In the genomic region with DNA sequence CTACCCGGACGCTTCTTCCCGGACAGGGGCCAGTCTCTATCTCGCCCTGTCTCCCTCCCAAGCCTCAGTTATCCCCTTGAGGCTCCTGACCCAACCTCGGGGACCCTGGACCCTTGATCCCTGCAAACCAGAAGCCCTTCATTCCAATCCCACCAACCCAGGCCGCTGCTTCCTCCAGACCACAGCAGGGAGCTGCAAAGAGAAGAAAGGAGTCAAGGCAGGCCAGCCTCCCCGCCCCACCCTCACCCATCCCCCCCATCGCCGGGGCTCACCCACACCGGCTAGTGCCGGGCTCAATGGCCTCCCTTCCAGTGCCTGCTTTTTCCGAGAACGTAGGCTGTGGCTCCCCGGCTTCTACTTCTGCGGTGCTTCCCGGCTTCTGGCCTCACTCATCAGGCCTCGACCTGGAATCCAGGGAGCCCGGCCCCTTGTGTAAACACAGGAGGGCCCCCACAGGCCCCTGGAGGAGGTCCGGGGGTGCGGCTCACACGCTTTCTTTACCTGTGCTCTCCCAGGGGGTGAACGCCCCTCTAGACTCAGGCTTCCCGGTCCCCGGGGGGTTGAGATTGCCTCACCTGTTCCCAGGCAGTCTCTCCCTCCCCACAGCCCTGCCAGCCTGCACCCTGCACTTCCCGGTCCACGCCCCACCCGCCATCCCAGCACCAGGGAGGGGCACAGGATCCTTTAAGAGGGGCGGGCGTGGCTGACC, we compare ENCODE assay signal across 8 cellular contexts. TPM values are rescaled to one million over a fixed set of nuclear protein-coding genes. Genes with fewer than 3 reads are reported as not detected.
A peak's percentile ranks its signal among the peaks of the same experiment; 100 is the strongest.
DNase-seq lines count a peak whose midpoint lies in the region; ATAC-seq and TF ChIP-seq lines count a peak whose summit lies in the region.

A gene (minus strand): TSS at position 641 of the 709 bp plus-strand sequence. CDS start 1,704 bp downstream, outside the sequence.

- no peak for TF ChIP-seq EP300 in suprapubic skin (IDR thresholded peaks at IDR 0.05)

- H3K4me3 Mint-ChIP-seq in activated CD4-positive, alpha-beta T cell treated with anti-CD3 and anti-CD28 coated beads, Interleukin-2, amount 10 ng/mL, durations not matched to agents 7 days and 5 days = no peak within 1 kb of the TSS

- H3K4me3 ChIP-seq in esophagus squamous epithelium (peak within 1 kb of the TSS; percentile 14 to 96 (median 29)), suprapubic skin (peak within 1 kb of the TSS; percentile 21)

- WGBS in esophagus squamous epithelium, 2 donors = 30 to 37% methylated on average over 13 to 18 of the region's 29 CpGs
- 40% methylated on average over 15 of the region's 29 CpGs for WGBS in suprapubic skin

- no peaks in the 10 kb centered on the region for H3K27me3 ChIP-seq in esophagus squamous epithelium
- H3K27me3 ChIP-seq in suprapubic skin = no peaks in the 10 kb centered on the region

- H3K9me3 Mint-ChIP-seq in activated CD4-positive, alpha-beta T cell treated with anti-CD3 and anti-CD28 coated beads, Interleukin-2, amount 10 ng/mL, durations not matched to agents 7 days and 5 days = no peaks in the 10 kb centered on the region

- H3K36me3 Mint-ChIP-seq in activated CD4-positive, alpha-beta T cell treated with anti-CD3 and anti-CD28 coated beads, Interleukin-2, amount 10 ng/mL, durations not matched to agents 7 days and 5 days (ENCODE audit: low read depth) = peaks cover 40% of the 10 kb centered on the region

- peaks cover 23% of the 10 kb centered on the region for H3K4me1 Mint-ChIP-seq in activated CD4-positive, alpha-beta T cell treated with anti-CD3 and anti-CD28 coated beads, Interleukin-2, amount 10 ng/mL, durations not matched to agents 7 days and 5 days

- intact Hi-C loops in esophagus squamous epithelium (cut with DNase I) = no loop called here

- peak within 1 kb of the TSS; percentile 91 to 96 (median 94) for H3K27ac ChIP-seq in esophagus squamous epithelium
- H3K27ac ChIP-seq in suprapubic skin = peak within 1 kb of the TSS; percentile 69

- H3K4me1 ChIP-seq in esophagus squamous epithelium = peaks cover 25 to 49% (median 32%) of the 10 kb centered on the region in 3 donors
- H3K4me1 ChIP-seq in suprapubic skin = peaks cover 47% of the 10 kb centered on the region

- H3K9me3 ChIP-seq in esophagus squamous epithelium = no peaks in the 10 kb centered on the region
- no peaks in the 10 kb centered on the region for H3K9me3 ChIP-seq in suprapubic skin

- H3K27me3 Mint-ChIP-seq in activated CD4-positive, alpha-beta T cell treated with anti-CD3 and anti-CD28 coated beads, Interleukin-2, amount 10 ng/mL, durations not matched to agents 7 days and 5 days = no peaks in the 10 kb centered on the region

- POLR2A ChIA-PET in activated CD4-positive, alpha-beta T cell treated with anti-CD3 and anti-CD28 coated beads, Interleukin-2, amount 10 ng/mL, durations not matched to agents 7 days and 5 days (lab: Charles Lee) = no interaction called here

- CTCF ChIA-PET in activated CD4-positive, alpha-beta T cell treated with anti-CD3 and anti-CD28 coated beads, Interleukin-2, amount 10 ng/mL, durations not matched to agents 7 days and 5 days (lab: Charles Lee) = interaction anchor here (1.6 kb wide), 1 partner anchor 30 kb away, joined by 4 read pairs; no protein-coding TSS in a partner anchor

- TF ChIP-seq CTCF in esophagus squamous epithelium (IDR thresholded peaks at IDR 0.05) = peak in 2 of 6 experiments; percentile 14 to 55
- TF ChIP-seq CTCF in suprapubic skin (IDR thresholded peaks at IDR 0.05) = no peak

- H3K36me3 ChIP-seq in esophagus squamous epithelium (peaks cover 17 to 32% (median 24%) of the 10 kb centered on the region in 3 donors), suprapubic skin (peaks cover 30% of the 10 kb centered on the region)

- peak within 1 kb of the TSS; percentile 46 for H3K27ac Mint-ChIP-seq in activated CD4-positive, alpha-beta T cell treated with anti-CD3 and anti-CD28 coated beads, Interleukin-2, amount 10 ng/mL, durations not matched to agents 7 days and 5 days

- DNase-seq in activated CD4-positive, alpha-beta T cell treated with anti-CD3 and anti-CD28 coated beads, Interleukin-2, amount 10 ng/mL, durations not matched to agents 7 days and 5 days = no peak
- DNase-seq in activated CD4-positive, alpha-beta T cell treated with anti-CD3 and anti-CD28 coated beads, Interleukin-2, amount 50 U/mL, for 4 hours = no peak
- DNase-seq in esophagus squamous epithelium (lab: John Stamatoyannopoulos, UW) = no peak
- peak in 1 of 2 donors; percentile 72 for DNase-seq in suprapubic skin (ENCODE audit: low spot score in 2 of 2)
- no peak for DNase-seq in left lobe of liver (ENCODE audit: low spot score)
- DNase-seq in NCI-H1092 treated with DMSO at 0.1 percent for 48 hours (lab: John Stamatoyannopoulos, UW) = no peak

- TF ChIP-seq POLR2A in esophagus squamous epithelium (IDR thresholded peaks at IDR 0.05) = peak in 1 of 4 donors; percentile 45
- no peak for TF ChIP-seq POLR2A in suprapubic skin (IDR thresholded peaks at IDR 0.05)

- ATAC-seq in GM21528 (IDR thresholded peaks at IDR 0.05; ENCODE audit: low FRiP score, unreplicated experiment) (no peak), left lobe of liver (no peak)

TF ChIP-seq in PFSK-1, 5 proteins besides CTCF, POLR2A, EP300 and RAD21:
- TF ChIP-seq SIN3A (IDR thresholded peaks at IDR 0.05; ENCODE audit: borderline replicate concordance, insufficient read depth, low read length) (no peak), TAF1 (IDR thresholded peaks at IDR 0.05; ENCODE audit: borderline replicate concordance, insufficient read depth, low read length) (no peak), POLR2AphosphoS5 (IDR thresholded peaks at IDR 0.05; ENCODE audit: low read depth, low read length) (peak; percentile 31; the same call in 1 of the 2 replicates)

RNA-seq across cellular contexts. Expression of the gene that starts here (rescaled TPM):
- 1 to 10 TPM; 2.5 TPM for total RNA-seq in activated CD4-positive, alpha-beta T cell treated with anti-CD3 and anti-CD28 coated beads, Interleukin-2, amount 10 ng/mL, durations not matched to agents 7 days and 5 days
- not detected for polyA plus RNA-seq in PFSK-1 (2012; ENCODE audit: insufficient read length, low read depth)
- total RNA-seq in esophagus squamous epithelium (10 to 100 TPM in 1 of 4 donors, 1 to 10 TPM in 3; 3.1 to 12.3 (median 8.6) TPM), suprapubic skin (1 to 10 TPM in 2 of 4 donors, under 1 TPM in 2; 0.87 to 5.1 (median 1.1) TPM), left lobe of liver (0.18 TPM)
